26 cellular contexts compared by ENCODE assay signal in genomic region chr21:44334637-44335030, GRCh38. TPM values are rescaled to one million over a fixed set of nuclear protein-coding genes. Genes with fewer than 3 reads are reported as not detected.
"Had no signal": no experiment of that assay in that cellular context is flagged by ENCODE, and none has a peak within 500 bp of the region (broad histone marks: within the 10 kb centered on the region; RNA-seq: fewer than 3 reads in every experiment).

No MANE protein-coding gene starts in this region.

- H3K36me3 Mint-ChIP-seq: activated naive CD4-positive, alpha-beta T cell treated with anti-CD3 and anti-CD28 coated beads, Interleukin-2, amount 50 U/mL, for 24 hours had no signal

- ATAC-seq: activated CD8-positive, alpha-beta memory T cell treated with anti-CD3 and anti-CD28 coated beads, Interleukin-2, amount 10 ng/mL, durations not matched to agents 7 days and 5 days; Panc1; SK-N-SH treated with all-trans-retinoic acid at 6 μM for 48 hours had no signal

- DNase-seq: activated B cell treated with CpG ODN at 0.5 μM for 24 hours; activated CD4-positive, alpha-beta T cell treated with anti-CD3 and anti-CD28 coated beads for 1 hour; activated CD4-positive, alpha-beta T cell treated with anti-CD3 and anti-CD28 coated beads, Interleukin-2, amount 10 ng/mL, durations not matched to agents 24 days and 14 days; activated CD4-positive, alpha-beta T cell treated with anti-CD3 and anti-CD28 coated beads, Interleukin-2, amount 50 U/mL, for 48 hours; activated CD8-positive, alpha-beta memory T cell treated with anti-CD3 and anti-CD28 coated beads, Interleukin-2, amount 10 ng/mL, durations not matched to agents 7 days and 5 days; activated effector memory CD4-positive, alpha-beta T cell treated with Interleukin-2 at 50 U/mL for 16 hours; activated naive CD4-positive, alpha-beta T cell; activated T-cell treated with anti-CD3 and anti-CD28 coated beads, Interleukin-2, amount 50 U/mL, for 24 hours; aorta; MG63; MV-4-11; NCI-H1092 treated with DMSO at 0.1 percent for 48 hours; NCI-H1417 treated with DMSO at 0.1 percent for 48 hours; NCI-H1694; NCI-H510A treated with DMSO at 0.1 percent for 48 hours; NK-92 treated with Interleukin-12 subunit alpha and Interleukin-12 subunit beta, amount 100 ng/mL, for 24 hours; OCI-M1; SHP77; SW 1271 had no signal

- H3K9me3 Mint-ChIP-seq: activated B cell treated with CpG ODN at 0.5 μM for 24 hours; activated CD4-positive, alpha-beta T cell treated with anti-CD3 and anti-CD28 coated beads, Interleukin-2, amount 10 ng/mL, durations not matched to agents 24 days and 14 days; activated naive CD4-positive, alpha-beta T cell treated with anti-CD3 and anti-CD28 coated beads, Interleukin-2, amount 50 U/mL, for 24 hours; activated T-cell treated with anti-CD3 and anti-CD28 coated beads, Interleukin-2, amount 50 U/mL, for 24 hours; activated T-helper 1 cell treated with anti-CD3 and anti-CD28 coated beads, Interleukin-12 subunit alpha, Interleukin-12 subunit beta, Interleukin-2, Interleukin-4 antibody, amounts not matched to agents 30 ng/mL and 10 ng/mL and 1 ng/mL, durations not matched to agents 14 hours and 24 hours and 36 hours; T-helper 1 cell treated with Interleukin-12 subunit alpha and Interleukin-12 subunit beta and Interleukin-4 antibody, amounts not matched to agents 30 μg/mL and 1 μg/mL, for 36 hours had no signal

- H3K4me3 Mint-ChIP-seq: activated B cell treated with CpG ODN at 0.5 μM for 24 hours; activated CD4-positive, alpha-beta T cell treated with anti-CD3 and anti-CD28 coated beads, Interleukin-2, amount 10 ng/mL, durations not matched to agents 24 days and 14 days; activated CD8-positive, alpha-beta memory T cell treated with anti-CD3 and anti-CD28 coated beads, Interleukin-2, amount 10 ng/mL, durations not matched to agents 7 days and 5 days; activated naive CD4-positive, alpha-beta T cell treated with anti-CD3 and anti-CD28 coated beads, Interleukin-2, amount 50 U/mL, for 24 hours; activated T-cell treated with anti-CD3 and anti-CD28 coated beads, Interleukin-2, amount 50 U/mL, for 24 hours; activated T-helper 1 cell treated with anti-CD3 and anti-CD28 coated beads, Interleukin-12 subunit alpha, Interleukin-12 subunit beta, Interleukin-2, Interleukin-4 antibody, amounts not matched to agents 30 ng/mL and 10 ng/mL and 1 ng/mL, durations not matched to agents 14 hours and 24 hours and 36 hours; T-helper 1 cell treated with Interleukin-12 subunit alpha and Interleukin-12 subunit beta and Interleukin-4 antibody, amounts not matched to agents 30 μg/mL and 1 μg/mL, for 36 hours had no signal

- H3K27ac Mint-ChIP-seq: activated B cell treated with CpG ODN at 0.5 μM for 24 hours; activated CD4-positive, alpha-beta T cell treated with anti-CD3 and anti-CD28 coated beads, Interleukin-2, amount 10 ng/mL, durations not matched to agents 24 days and 14 days; activated CD8-positive, alpha-beta memory T cell treated with anti-CD3 and anti-CD28 coated beads, Interleukin-2, amount 10 ng/mL, durations not matched to agents 7 days and 5 days; activated naive CD4-positive, alpha-beta T cell treated with anti-CD3 and anti-CD28 coated beads, Interleukin-2, amount 50 U/mL, for 24 hours; activated T-cell treated with anti-CD3 and anti-CD28 coated beads, Interleukin-2, amount 50 U/mL, for 24 hours; activated T-helper 1 cell treated with anti-CD3 and anti-CD28 coated beads, Interleukin-12 subunit alpha, Interleukin-12 subunit beta, Interleukin-2, Interleukin-4 antibody, amounts not matched to agents 30 ng/mL and 10 ng/mL and 1 ng/mL, durations not matched to agents 14 hours and 24 hours and 36 hours; T-helper 1 cell treated with Interleukin-12 subunit alpha and Interleukin-12 subunit beta and Interleukin-4 antibody, amounts not matched to agents 30 μg/mL and 1 μg/mL, for 36 hours had no signal

RNA-seq across cellular contexts. Expression of gene AIRE, which starts 49.0 kb away (rescaled TPM):
- total RNA-seq: activated B cell treated with CpG ODN at 0.5 μM for 24 hours; activated CD4-positive, alpha-beta T cell treated with anti-CD3 and anti-CD28 coated beads, Interleukin-2, amount 10 ng/mL, durations not matched to agents 24 days and 14 days; activated T-helper 1 cell treated with anti-CD3 and anti-CD28 coated beads, Interleukin-12 subunit alpha, Interleukin-12 subunit beta, Interleukin-2, Interleukin-4 antibody, amounts not matched to agents 30 ng/mL and 10 ng/mL and 1 ng/mL, durations not matched to agents 14 hours and 24 hours and 36 hours; breast epithelium; SJSA1 had no signal
